In the genomic region with DNA sequence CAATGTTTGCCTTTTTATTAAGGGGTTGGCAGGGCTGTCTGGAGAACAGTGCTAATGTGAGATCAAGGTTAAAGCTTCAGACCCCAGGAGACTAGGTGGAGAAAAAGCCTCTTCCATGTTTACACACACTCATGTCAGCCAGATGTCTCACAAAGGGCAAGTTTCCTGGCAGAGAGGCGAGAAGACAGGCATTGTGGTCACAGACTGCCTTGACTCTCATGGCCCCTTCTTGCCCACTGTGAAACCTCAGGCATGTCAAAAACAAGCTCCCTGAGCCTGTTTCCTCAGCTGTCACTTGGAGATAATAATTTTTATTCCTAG, we compare ENCODE assay signal across 1 cellular context.
TF ChIP-seq lines count a peak whose summit lies in the region.

No MANE protein-coding gene starts in this region.

TF ChIP-seq in HepG2, 621 proteins besides CTCF, POLR2A, EP300 and RAD21 (continued from another document):
- TF ChIP-seq, protein P1, sequence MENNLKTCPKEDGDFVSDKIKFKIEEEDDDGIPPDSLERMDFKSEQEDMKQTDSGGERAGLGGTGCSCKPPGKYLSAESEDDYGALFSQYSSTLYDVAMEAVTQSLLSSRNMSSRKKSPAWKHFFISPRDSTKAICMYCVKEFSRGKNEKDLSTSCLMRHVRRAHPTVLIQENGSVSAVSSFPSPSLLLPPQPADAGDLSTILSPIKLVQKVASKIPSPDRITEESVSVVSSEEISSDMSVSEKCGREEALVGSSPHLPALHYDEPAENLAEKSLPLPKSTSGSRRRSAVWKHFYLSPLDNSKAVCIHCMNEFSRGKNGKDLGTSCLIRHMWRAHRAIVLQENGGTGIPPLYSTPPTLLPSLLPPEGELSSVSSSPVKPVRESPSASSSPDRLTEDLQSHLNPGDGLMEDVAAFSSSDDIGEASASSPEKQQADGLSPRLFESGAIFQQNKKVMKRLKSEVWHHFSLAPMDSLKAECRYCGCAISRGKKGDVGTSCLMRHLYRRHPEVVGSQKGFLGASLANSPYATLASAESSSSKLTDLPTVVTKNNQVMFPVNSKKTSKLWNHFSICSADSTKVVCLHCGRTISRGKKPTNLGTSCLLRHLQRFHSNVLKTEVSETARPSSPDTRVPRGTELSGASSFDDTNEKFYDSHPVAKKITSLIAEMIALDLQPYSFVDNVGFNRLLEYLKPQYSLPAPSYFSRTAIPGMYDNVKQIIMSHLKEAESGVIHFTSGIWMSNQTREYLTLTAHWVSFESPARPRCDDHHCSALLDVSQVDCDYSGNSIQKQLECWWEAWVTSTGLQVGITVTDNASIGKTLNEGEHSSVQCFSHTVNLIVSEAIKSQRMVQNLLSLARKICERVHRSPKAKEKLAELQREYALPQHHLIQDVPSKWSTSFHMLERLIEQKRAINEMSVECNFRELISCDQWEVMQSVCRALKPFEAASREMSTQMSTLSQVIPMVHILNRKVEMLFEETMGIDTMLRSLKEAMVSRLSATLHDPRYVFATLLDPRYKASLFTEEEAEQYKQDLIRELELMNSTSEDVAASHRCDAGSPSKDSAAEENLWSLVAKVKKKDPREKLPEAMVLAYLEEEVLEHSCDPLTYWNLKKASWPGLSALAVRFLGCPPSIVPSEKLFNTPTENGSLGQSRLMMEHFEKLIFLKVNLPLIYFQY (CRISPR knock-in tag; IDR thresholded peaks at IDR 0.05; ENCODE audit: borderline replicate concordance), result no peak
- TF ChIP-seq, protein P2, sequence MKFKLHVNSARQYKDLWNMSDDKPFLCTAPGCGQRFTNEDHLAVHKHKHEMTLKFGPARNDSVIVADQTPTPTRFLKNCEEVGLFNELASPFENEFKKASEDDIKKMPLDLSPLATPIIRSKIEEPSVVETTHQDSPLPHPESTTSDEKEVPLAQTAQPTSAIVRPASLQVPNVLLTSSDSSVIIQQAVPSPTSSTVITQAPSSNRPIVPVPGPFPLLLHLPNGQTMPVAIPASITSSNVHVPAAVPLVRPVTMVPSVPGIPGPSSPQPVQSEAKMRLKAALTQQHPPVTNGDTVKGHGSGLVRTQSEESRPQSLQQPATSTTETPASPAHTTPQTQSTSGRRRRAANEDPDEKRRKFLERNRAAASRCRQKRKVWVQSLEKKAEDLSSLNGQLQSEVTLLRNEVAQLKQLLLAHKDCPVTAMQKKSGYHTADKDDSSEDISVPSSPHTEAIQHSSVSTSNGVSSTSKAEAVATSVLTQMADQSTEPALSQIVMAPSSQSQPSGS (CRISPR knock-in tag; IDR thresholded peaks at IDR 0.05), result no peak
- no peak for TF ChIP-seq SMAD3 (CRISPR knock-in tag; IDR thresholded peaks at IDR 0.05)
- TF ChIP-seq, protein P3, sequence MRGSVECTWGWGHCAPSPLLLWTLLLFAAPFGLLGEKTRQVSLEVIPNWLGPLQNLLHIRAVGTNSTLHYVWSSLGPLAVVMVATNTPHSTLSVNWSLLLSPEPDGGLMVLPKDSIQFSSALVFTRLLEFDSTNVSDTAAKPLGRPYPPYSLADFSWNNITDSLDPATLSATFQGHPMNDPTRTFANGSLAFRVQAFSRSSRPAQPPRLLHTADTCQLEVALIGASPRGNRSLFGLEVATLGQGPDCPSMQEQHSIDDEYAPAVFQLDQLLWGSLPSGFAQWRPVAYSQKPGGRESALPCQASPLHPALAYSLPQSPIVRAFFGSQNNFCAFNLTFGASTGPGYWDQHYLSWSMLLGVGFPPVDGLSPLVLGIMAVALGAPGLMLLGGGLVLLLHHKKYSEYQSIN (CRISPR knock-in tag; IDR thresholded peaks at IDR 0.05; ENCODE audit: borderline replicate concordance), result no peak
- no peak for TF ChIP-seq ZNF724P (CRISPR knock-in tag; IDR thresholded peaks at IDR 0.05; ENCODE audit: borderline replicate concordance)
- no peak for TF ChIP-seq ZKSCAN5 (CRISPR knock-in tag; IDR thresholded peaks at IDR 0.05)
- TF ChIP-seq, protein P4, sequence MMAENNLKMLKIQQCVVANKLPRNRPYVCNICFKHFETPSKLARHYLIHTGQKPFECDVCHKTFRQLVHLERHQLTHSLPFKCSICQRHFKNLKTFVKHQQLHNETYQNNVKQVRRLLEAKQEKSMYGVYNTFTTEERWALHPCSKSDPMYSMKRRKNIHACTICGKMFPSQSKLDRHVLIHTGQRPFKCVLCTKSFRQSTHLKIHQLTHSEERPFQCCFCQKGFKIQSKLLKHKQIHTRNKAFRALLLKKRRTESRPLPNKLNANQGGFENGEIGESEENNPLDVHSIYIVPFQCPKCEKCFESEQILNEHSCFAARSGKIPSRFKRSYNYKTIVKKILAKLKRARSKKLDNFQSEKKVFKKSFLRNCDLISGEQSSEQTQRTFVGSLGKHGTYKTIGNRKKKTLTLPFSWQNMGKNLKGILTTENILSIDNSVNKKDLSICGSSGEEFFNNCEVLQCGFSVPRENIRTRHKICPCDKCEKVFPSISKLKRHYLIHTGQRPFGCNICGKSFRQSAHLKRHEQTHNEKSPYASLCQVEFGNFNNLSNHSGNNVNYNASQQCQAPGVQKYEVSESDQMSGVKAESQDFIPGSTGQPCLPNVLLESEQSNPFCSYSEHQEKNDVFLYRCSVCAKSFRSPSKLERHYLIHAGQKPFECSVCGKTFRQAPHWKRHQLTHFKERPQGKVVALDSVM (CRISPR knock-in tag; IDR thresholded peaks at IDR 0.05), result no peak
- TF ChIP-seq MBD4 (IDR thresholded peaks at IDR 0.05; ENCODE audit: borderline replicate concordance, low read length), result no peak
- no peak for TF ChIP-seq SALL2 (CRISPR knock-in tag; IDR thresholded peaks at IDR 0.05)
- TF ChIP-seq FOXP1 (IDR thresholded peaks at IDR 0.05), result no peak
- no peak for TF ChIP-seq FOXP1 (CRISPR knock-in tag; IDR thresholded peaks at IDR 0.05)
- TF ChIP-seq IRX3 (CRISPR knock-in tag; IDR thresholded peaks at IDR 0.05; ENCODE audit: borderline replicate concordance, low read depth), result no peak
- TF ChIP-seq ZBTB42 (CRISPR knock-in tag; IDR thresholded peaks at IDR 0.05), result no peak
- no peak for TF ChIP-seq ZNF792 (CRISPR knock-in tag; IDR thresholded peaks at IDR 0.05)
- TF ChIP-seq HNF4A (CRISPR knock-in tag; IDR thresholded peaks at IDR 0.05), result no peak
- no peak for TF ChIP-seq GTF3A (CRISPR knock-in tag; conservative IDR thresholded peaks at IDR 0.05)
TF ChIP-seq in HepG2: peak in this region for 0.
